ENCODE assay signal across 18 cellular contexts in genomic region chr14:79544671-79545070, GRCh38.
DNase-seq lines count a peak whose midpoint lies in the region; ATAC-seq lines count a peak whose summit lies in the region.
"Had no signal": no experiment of that assay in that cellular context is flagged by ENCODE, and none has a peak within 500 bp of the region (broad histone marks: within the 10 kb centered on the region; RNA-seq: fewer than 3 reads in every experiment).

No MANE protein-coding gene starts in this region.

- no peaks in the 10 kb centered on the region for H3K9me3 ChIP-seq in skeletal muscle satellite cell (replicated peaks; ENCODE audit: low read length)
- H3K9me3 ChIP-seq: vagina had no signal

- no peak overlapping the region for H3K27ac Mint-ChIP-seq in activated CD8-positive, alpha-beta memory T cell treated with anti-CD3 and anti-CD28 coated beads, Interleukin-2, amount 10 ng/mL, durations not matched to agents 7 days and 5 days
- H3K27ac Mint-ChIP-seq: activated CD4-positive, alpha-beta T cell treated with anti-CD3 and anti-CD28 coated beads, Interleukin-2, amount 10 ng/mL, durations not matched to agents 24 days and 14 days; IgD-negative memory B cell; T-cell had no signal

- H3K36me3 Mint-ChIP-seq in activated CD8-positive, alpha-beta memory T cell treated with anti-CD3 and anti-CD28 coated beads, Interleukin-2, amount 10 ng/mL, durations not matched to agents 7 days and 5 days = no peaks in the 10 kb centered on the region
- H3K36me3 Mint-ChIP-seq: IgD-negative memory B cell, T-cell had no signal

- no peak for ATAC-seq in HG03108 (IDR thresholded peaks at IDR 0.05; ENCODE audit: unreplicated experiment)
- no peak for ATAC-seq in activated CD8-positive, alpha-beta memory T cell treated with anti-CD3 and anti-CD28 coated beads, Interleukin-2, amount 10 ng/mL, durations not matched to agents 7 days and 5 days
- ATAC-seq: T-cell had no signal

- no peaks in the 10 kb centered on the region for H3K27me3 ChIP-seq in skeletal muscle satellite cell (ENCODE audit: control insufficient read depth, insufficient read depth, low read length)
- H3K27me3 ChIP-seq: dorsolateral prefrontal cortex, vagina had no signal

- no peaks in the 10 kb centered on the region for H3K36me3 ChIP-seq in skeletal muscle satellite cell (ENCODE audit: insufficient read depth, low read length)
- H3K36me3 ChIP-seq: vagina had no signal

- peak; percentile 72 for DNase-seq in DMS79 treated with DMSO at 0.1 percent for 48 hours (lab: John Stamatoyannopoulos, UW)
- peak; percentile 87 for DNase-seq in NCI-H226
- DNase-seq in dedifferentiated amniotic fluid mesenchymal stem cell (ENCODE audit: extremely low spot score) = peak; percentile 15
- DNase-seq in activated CD8-positive, alpha-beta memory T cell treated with anti-CD3 and anti-CD28 coated beads, Interleukin-2, amount 10 ng/mL, durations not matched to agents 7 days and 5 days = no peak
- no peak for DNase-seq in GDM1 (lab: John Stamatoyannopoulos, UW)
- DNase-seq: activated CD4-positive, alpha-beta T cell treated with anti-CD3 and anti-CD28 coated beads, Interleukin-2, amount 10 ng/mL, durations not matched to agents 24 days and 14 days; activated CD8-positive, alpha-beta memory T cell treated with anti-CD3 and anti-CD28 coated beads, Interleukin-2, amount 50 U/mL, for 48 hours; activated gamma-delta T cell treated with Interleukin-2 at 50 U/mL for 16 hours; dorsolateral prefrontal cortex; NCI-H2029; stimulated activated CD4-positive, alpha-beta T cell treated with anti-CD3 and anti-CD28 coated beads, Interleukin-4, amount 100 ng/mL, for 4 hours; T-cell had no signal

- peak overlapping the region; percentile 36 for H3K9ac ChIP-seq in skeletal muscle satellite cell (ENCODE audit: low read depth, low read length)
- H3K9ac ChIP-seq: parathyroid adenoma had no signal

- no peaks in the 10 kb centered on the region for H3K4me1 Mint-ChIP-seq in activated CD8-positive, alpha-beta memory T cell treated with anti-CD3 and anti-CD28 coated beads, Interleukin-2, amount 10 ng/mL, durations not matched to agents 7 days and 5 days
- H3K4me1 Mint-ChIP-seq: activated CD4-positive, alpha-beta T cell treated with anti-CD3 and anti-CD28 coated beads, Interleukin-2, amount 10 ng/mL, durations not matched to agents 24 days and 14 days; IgD-negative memory B cell; T-cell had no signal

- no peak overlapping the region for H3K4me3 ChIP-seq in skeletal muscle satellite cell (ENCODE audit: low read length)
- H3K4me3 ChIP-seq: dorsolateral prefrontal cortex, smooth muscle cell, vagina had no signal

- H3K4me2 ChIP-seq in skeletal muscle satellite cell (ENCODE audit: low read length) = no peak overlapping the region
- H3K4me2 ChIP-seq: smooth muscle cell had no signal

- no peak overlapping the region for H3K4me3 Mint-ChIP-seq in activated CD8-positive, alpha-beta memory T cell treated with anti-CD3 and anti-CD28 coated beads, Interleukin-2, amount 10 ng/mL, durations not matched to agents 7 days and 5 days
- H3K4me3 Mint-ChIP-seq: activated CD4-positive, alpha-beta T cell treated with anti-CD3 and anti-CD28 coated beads, Interleukin-2, amount 10 ng/mL, durations not matched to agents 24 days and 14 days; IgD-negative memory B cell; T-cell had no signal

- no peaks in the 10 kb centered on the region for H3K27me3 Mint-ChIP-seq in activated CD8-positive, alpha-beta memory T cell treated with anti-CD3 and anti-CD28 coated beads, Interleukin-2, amount 10 ng/mL, durations not matched to agents 7 days and 5 days
- H3K27me3 Mint-ChIP-seq: activated CD4-positive, alpha-beta T cell treated with anti-CD3 and anti-CD28 coated beads, Interleukin-2, amount 10 ng/mL, durations not matched to agents 24 days and 14 days; IgD-negative memory B cell had no signal

- peaks cover 4% of the 10 kb centered on the region for H3K9me3 Mint-ChIP-seq in activated CD8-positive, alpha-beta memory T cell treated with anti-CD3 and anti-CD28 coated beads, Interleukin-2, amount 10 ng/mL, durations not matched to agents 7 days and 5 days (ENCODE audit: low read depth)
- H3K9me3 Mint-ChIP-seq: activated CD4-positive, alpha-beta T cell treated with anti-CD3 and anti-CD28 coated beads, Interleukin-2, amount 10 ng/mL, durations not matched to agents 24 days and 14 days had no signal

- H3K4me1 ChIP-seq in skeletal muscle satellite cell (ENCODE audit: control insufficient read depth, insufficient read depth, low read length) = peaks cover 34% of the 10 kb centered on the region
- H3K4me1 ChIP-seq: vagina had no signal

- CTCF ChIA-PET in activated CD8-positive, alpha-beta memory T cell treated with anti-CD3 and anti-CD28 coated beads, Interleukin-2, amount 10 ng/mL, durations not matched to agents 7 days and 5 days (lab: Charles Lee) = no interaction called here

Comparison
In these comparisons a context has a peak if more than half of its experiments do, and no peak if none do; other contexts are left out.
1. DNase-seq: peak in DMS79 treated with DMSO at 0.1 percent for 48 hours (single experiment), NCI-H226 (single experiment) and dedifferentiated amniotic fluid mesenchymal stem cell (single experiment); none in activated CD8-positive, alpha-beta memory T cell treated with anti-CD3 and anti-CD28 coated beads, Interleukin-2, amount 10 ng/mL, durations not matched to agents 7 days and 5 days (single experiment) and GDM1 (single experiment).